ENCODE assay signal across 15 cellular contexts in the genomic region with DNA sequence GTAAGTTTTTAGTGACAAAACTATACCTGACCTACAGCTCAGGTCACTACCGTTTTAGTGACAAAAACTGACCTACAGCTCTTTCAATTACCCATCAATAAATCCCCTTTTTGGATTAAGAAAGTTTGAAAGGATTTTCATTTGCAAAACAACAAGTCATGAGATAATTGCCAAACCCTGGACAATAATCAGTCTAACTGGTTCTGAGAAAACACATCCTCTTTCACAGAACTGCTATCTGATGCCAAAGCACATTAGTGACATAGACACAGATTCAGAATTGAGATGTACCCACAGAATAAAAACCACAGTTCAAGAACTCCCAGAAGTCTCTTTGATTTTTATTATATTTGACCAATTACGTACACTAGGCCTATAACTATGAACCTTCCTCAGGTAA.
A peak's percentile ranks its signal among the peaks of the same experiment; 100 is the strongest.
DNase-seq lines count a peak whose midpoint lies in the region; ATAC-seq, FAIRE-seq and TF ChIP-seq lines count a peak whose summit lies in the region.
"Had no signal": no experiment of that assay in that cellular context is flagged by ENCODE, and none has a peak within 500 bp of the region (broad histone marks: within the 10 kb centered on the region; RNA-seq: fewer than 3 reads in every experiment).

No MANE protein-coding gene starts in this region.

- H3K36me3 ChIP-seq in sigmoid colon (no peaks in the 10 kb centered on the region), kidney (ENCODE audit: control insufficient read depth in 1 of 2, insufficient read depth in 2 of 2, low read length in 2 of 2) (no peaks in the 10 kb centered on the region)

- H3K4me1 ChIP-seq in sigmoid colon: no peaks in the 10 kb centered on the region
- H3K4me1 ChIP-seq in kidney (ENCODE audit: control insufficient read depth in 1 of 2, insufficient read depth in 1 of 2, low read depth in 1 of 2, low read length in 2 of 2): no peaks in the 10 kb centered on the region
- H3K4me1 ChIP-seq: Caco-2 had no signal

- FAIRE-seq in kidney (lab: Jason Lieb, UNC): no peak
- FAIRE-seq: GM12892 had no signal

- intact Hi-C loops in sigmoid colon (cut with DNase I) (loop anchor here (2.0 kb wide), 1 partner anchor 14 kb away; no protein-coding TSS in a partner anchor), kidney (cut with DNase I) (no loop called here)

- DNase-seq in NCI-H82 (lab: John Stamatoyannopoulos, UW) (peak; percentile 22), NCI-H82 treated with DMSO at 0.1 percent for 48 hours (lab: John Stamatoyannopoulos, UW; ENCODE audit: unreplicated experiment) (no peak), midbrain (lab: John Stamatoyannopoulos, UW) (peak; percentile 4), sigmoid colon (no peak), kidney (no peak)
- DNase-seq: Caco-2; CD8-positive, alpha-beta T cell; DND-41; GDM1; GOT3; H9 had no signal

- H3K27me3 ChIP-seq in sigmoid colon: no peaks in the 10 kb centered on the region

- H3K9ac ChIP-seq in kidney (ENCODE audit: low read length in 2 of 2): no peak overlapping the region

- H3K9me3 ChIP-seq in sigmoid colon (no peaks in the 10 kb centered on the region), kidney (ENCODE audit: control insufficient read depth in 1 of 2, low read length in 2 of 2) (no peaks in the 10 kb centered on the region)
- H3K9me3 ChIP-seq: Caco-2 had no signal

- 57 to 80% methylated on average over 2 of the region's 2 CpGs for WGBS in sigmoid colon, 2 donors

- H3K4me3 ChIP-seq in sigmoid colon: no peak overlapping the region
- no peak overlapping the region for H3K4me3 ChIP-seq in kidney (ENCODE audit: low read length in 2 of 2)

- no peak for TF ChIP-seq POLR2A in sigmoid colon (IDR thresholded peaks at IDR 0.05)

- ATAC-seq in GM19324 (IDR thresholded peaks at IDR 0.05; ENCODE audit: low FRiP score, unreplicated experiment): no peak
- ATAC-seq: CD8-positive, alpha-beta T cell had no signal

- TF ChIP-seq CTCF in VCaP (conservative IDR thresholded peaks at IDR 0.05) (no peak), sigmoid colon (IDR thresholded peaks at IDR 0.05) (no peak), kidney (IDR thresholded peaks at IDR 0.05; ENCODE audit: borderline replicate concordance, extremely low read depth, insufficient read depth) (no peak)

- no peak for TF ChIP-seq EP300 in sigmoid colon (IDR thresholded peaks at IDR 0.05)

- H3K27ac ChIP-seq in VCaP (peak overlapping the region; percentile 29; the same call in 1 of the 2 replicates), sigmoid colon (no peak overlapping the region), kidney (ENCODE audit: low read depth in 2 of 2, low read length in 2 of 2) (no peak overlapping the region)
- H3K27ac ChIP-seq: 22Rv1 had no signal

Comparison
In these comparisons a context has a peak if more than half of its experiments do, and no peak if none do; other contexts are left out.
1. DNase-seq: peak in NCI-H82 (single experiment) and midbrain (single experiment); none in NCI-H82 treated with DMSO at 0.1 percent for 48 hours (single experiment), sigmoid colon (single experiment) and kidney (single experiment).